ENCODE assay signal across 8 cellular contexts in genomic region chr12:21656931-21657335, GRCh38. TPM values are rescaled to one million over a fixed set of nuclear protein-coding genes. Genes with fewer than 3 reads are reported as not detected.
DNase-seq lines count a peak whose midpoint lies in the region; ATAC-seq and TF ChIP-seq lines count a peak whose summit lies in the region.

No MANE protein-coding gene starts in this region.

- peaks cover 38% of the 10 kb centered on the region for H3K36me3 Mint-ChIP-seq in dendritic cell treated with granulocyte-macrophage colony-stimulating factor and Interleukin-4, amounts not matched to agents 40 ng/mL and 50 ng/mL, for 4 days (ENCODE audit: low read depth)

- H3K4me1 Mint-ChIP-seq in dendritic cell treated with granulocyte-macrophage colony-stimulating factor and Interleukin-4, amounts not matched to agents 40 ng/mL and 50 ng/mL, for 4 days (ENCODE audit: low read depth) = peaks cover 22% of the 10 kb centered on the region

- H3K4me3 ChIP-seq in Loucy (ENCODE audit: low read length, poor library complexity, severe bottlenecking) = peak overlapping the region; percentile 97
- peak overlapping the region; percentile 50 to 61 (median 55) for H3K4me3 ChIP-seq in right lobe of liver

- H3K36me3 ChIP-seq in ES-I3 (ENCODE audit: insufficient read depth, low read length) (peaks cover 9% of the 10 kb centered on the region), Loucy (ENCODE audit: insufficient read depth, low read length) (peaks cover 27% of the 10 kb centered on the region), right lobe of liver (no peaks in the 10 kb centered on the region)

- H3K27ac ChIP-seq in right lobe of liver = peak overlapping the region; percentile 32 to 67 (median 62)

- H3K9ac ChIP-seq in ES-I3 (ENCODE audit: low read depth, low read length) (peak overlapping the region; percentile 94), Loucy (ENCODE audit: low read depth, low read length, poor library complexity, severe bottlenecking) (peak overlapping the region; percentile 88)

- H2AFZ ChIP-seq in Loucy (ENCODE audit: low read length) = peak overlapping the region; percentile 72; the same call in 1 of the 2 replicates

- no peaks in the 10 kb centered on the region for H3K9me2 ChIP-seq in Loucy (replicated peaks; ENCODE audit: low read depth, low read length)

- H3K9me3 Mint-ChIP-seq in dendritic cell treated with granulocyte-macrophage colony-stimulating factor and Interleukin-4, amounts not matched to agents 40 ng/mL and 50 ng/mL, for 4 days = no peaks in the 10 kb centered on the region

- H3K27me3 ChIP-seq in Loucy (ENCODE audit: insufficient read depth, low read length, poor library complexity, severe bottlenecking) = no peaks in the 10 kb centered on the region
- H3K27me3 ChIP-seq in right lobe of liver = no peaks in the 10 kb centered on the region

- H3K4me3 Mint-ChIP-seq in dendritic cell treated with granulocyte-macrophage colony-stimulating factor and Interleukin-4, amounts not matched to agents 40 ng/mL and 50 ng/mL, for 4 days = peak overlapping the region; percentile 93

- peak overlapping the region; percentile 95 for H3K4me2 ChIP-seq in Loucy (ENCODE audit: low read depth, low read length, poor library complexity, severe bottlenecking)

- peak; percentile 42 to 51 for DNase-seq in activated CD4-positive, alpha-beta T cell treated with anti-CD3 and anti-CD28 coated beads for 4 hours
- DNase-seq in right lobe of liver (no peak), GM19238 (ENCODE audit: insufficient read length, low spot score) (no peak)
- peak; percentile 37 to 39 for DNase-seq in stimulated activated CD4-positive, alpha-beta T cell treated with anti-CD3 and anti-CD28 coated beads, Interleukin-4, amount 100 ng/mL, for 4 hours

- peaks cover 55% of the 10 kb centered on the region for H4K20me1 ChIP-seq in Loucy (ENCODE audit: insufficient read depth, low read length, poor library complexity, severe bottlenecking)

- H3K27ac Mint-ChIP-seq in dendritic cell treated with granulocyte-macrophage colony-stimulating factor and Interleukin-4, amounts not matched to agents 40 ng/mL and 50 ng/mL, for 4 days = peak overlapping the region; percentile 80

- WGBS in right lobe of liver (ENCODE audit: insufficient coverage, low coverage, low lambda C conversion rate, missing lambda C conversion rate) = 23% methylated on average over 11 of the region's 15 CpGs

- TF ChIP-seq POLR2A in right lobe of liver (IDR thresholded peaks at IDR 0.05) = no peak

- no peaks in the 10 kb centered on the region for H3K27me3 Mint-ChIP-seq in dendritic cell treated with granulocyte-macrophage colony-stimulating factor and Interleukin-4, amounts not matched to agents 40 ng/mL and 50 ng/mL, for 4 days

- peaks cover 8% of the 10 kb centered on the region; the same call in 1 of the 2 replicates for H3K4me1 ChIP-seq in ES-I3 (ENCODE audit: insufficient read depth, low read length)
- H3K4me1 ChIP-seq in Loucy (ENCODE audit: insufficient read depth, low read length, poor library complexity, severe bottlenecking) = peaks cover 54% of the 10 kb centered on the region
- H3K4me1 ChIP-seq in right lobe of liver = no peaks in the 10 kb centered on the region

- H3K79me2 ChIP-seq in Loucy (ENCODE audit: insufficient read depth, low read length) = peaks cover 57% of the 10 kb centered on the region

- no peak for TF ChIP-seq CTCF in Loucy (conservative IDR thresholded peaks at IDR 0.05; ENCODE audit: low read length)
- no peak for TF ChIP-seq CTCF in right lobe of liver (IDR thresholded peaks at IDR 0.05)

- H3K9me3 ChIP-seq in ES-I3 (ENCODE audit: control insufficient read depth, insufficient read depth, low read length) (no peaks in the 10 kb centered on the region), Loucy (ENCODE audit: insufficient read depth, low read depth, low read length) (no peaks in the 10 kb centered on the region), right lobe of liver (no peaks in the 10 kb centered on the region)

- intact Hi-C loops in dendritic cell treated with granulocyte-macrophage colony-stimulating factor and Interleukin-4, amounts not matched to agents 40 ng/mL and 50 ng/mL, for 4 days (cut with micrococcal nuclease) = loop anchor here (5.0 kb wide), 1 partner anchor 155 kb away; the partner anchor contains the start of genes GOLT1B and RECQL
- intact Hi-C loops in right lobe of liver (cut with DNase I) = no loop called here

- ATAC-seq in GM21825 (IDR thresholded peaks at IDR 0.05; ENCODE audit: unreplicated experiment) = peak; percentile 40
- peak; percentile 37 to 52 (median 43) for ATAC-seq in right lobe of liver

- no peaks in the 10 kb centered on the region for H3F3A ChIP-seq in Loucy (ENCODE audit: low read depth)

RNA-seq across cellular contexts. Expression of gene LDHB, which starts 0.7 kb away (rescaled TPM):
- 10 to 100 TPM; 12.4 to 28.1 (median 17.8) TPM for total RNA-seq in right lobe of liver

RNA-seq across cellular contexts. Expression of gene GYS2, which starts 52.3 kb away (rescaled TPM):
- total RNA-seq in right lobe of liver = 10 to 100 TPM; 28.4 to 72.4 (median 47.1) TPM

Comparison
In these comparisons a context has a peak if more than half of its experiments do, and no peak if none do; other contexts are left out.
1. DNase-seq: peak in activated CD4-positive, alpha-beta T cell treated with anti-CD3 and anti-CD28 coated beads for 4 hours (2 of 2) and stimulated activated CD4-positive, alpha-beta T cell treated with anti-CD3 and anti-CD28 coated beads, Interleukin-4, amount 100 ng/mL, for 4 hours (2 of 2); none in right lobe of liver (0 of 3) and GM19238 (single experiment).